Comparison of ENCODE assay signal across 1 cellular context in the genomic region with DNA sequence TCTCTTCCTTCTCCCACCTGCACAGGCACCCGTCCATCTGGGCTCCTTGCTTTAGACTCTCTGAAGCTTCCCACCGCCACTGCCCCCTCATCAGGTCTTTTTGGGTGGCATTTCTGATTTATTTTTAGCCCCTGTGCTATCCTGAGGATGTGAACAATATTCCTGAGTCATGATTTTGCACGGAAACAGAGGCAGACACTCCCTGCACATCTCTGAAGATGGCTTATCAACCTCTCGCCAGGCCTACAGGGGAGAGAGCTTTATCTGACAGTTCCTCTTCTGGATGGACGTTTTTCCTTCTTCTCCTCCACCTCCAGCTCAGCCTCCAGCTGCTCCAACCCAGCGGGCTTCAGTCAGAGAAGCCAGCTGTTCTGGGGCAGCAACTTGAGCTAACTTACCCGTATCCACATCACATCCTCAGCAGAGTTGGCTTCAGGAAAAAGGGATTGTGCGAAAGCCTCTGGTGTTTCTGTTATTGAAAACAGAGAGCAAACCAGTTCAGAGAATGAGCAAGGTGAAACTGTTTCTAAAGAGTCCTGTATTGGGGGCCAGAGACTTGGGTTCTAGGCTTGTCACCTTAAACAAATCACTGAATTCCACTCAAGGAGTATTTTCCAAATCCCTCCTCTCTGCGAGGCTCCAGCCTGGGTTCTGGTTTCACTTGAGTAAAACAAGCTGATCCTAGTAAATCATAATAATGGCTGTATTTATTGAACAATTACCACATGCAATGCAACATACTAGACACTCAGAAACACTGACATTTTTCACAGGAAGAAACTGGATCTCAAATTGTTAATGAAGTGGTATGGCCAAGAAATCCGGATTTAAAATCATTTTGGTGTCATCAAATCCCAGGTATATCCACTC.
TF ChIP-seq lines count a peak whose summit lies in the region.

No MANE protein-coding gene starts in this region.

TF ChIP-seq in K562, 482 proteins besides CTCF, POLR2A, EP300 and RAD21 (continues in another document):
- no peak for TF ChIP-seq POLR3A (IDR thresholded peaks at IDR 0.05; ENCODE audit: borderline replicate concordance, extremely low read depth, insufficient read depth, insufficient read length)
- peak; percentile 61; the same call in 1 of the 2 replicates for TF ChIP-seq ZNF766 (CRISPR knock-in tag; conservative IDR thresholded peaks at IDR 0.05)
- peak; percentile 52; the same call in 1 of the 2 replicates for TF ChIP-seq FOSL1 (tag; conservative IDR thresholded peaks at IDR 0.05)
- TF ChIP-seq CXXC5 (CRISPR knock-in tag; IDR thresholded peaks at IDR 0.05): 0 out of 2 replicates have a peak, but pooled peaks have one; percentile 29
- peak; percentile 32; the same call in 1 of the 2 replicates for TF ChIP-seq TEAD4 (IDR thresholded peaks at IDR 0.05; ENCODE audit: low read length)
- TF ChIP-seq TEAD4 (CRISPR knock-in tag; IDR thresholded peaks at IDR 0.05; ENCODE audit: borderline replicate concordance): no peak
- TF ChIP-seq FOXP1 (CRISPR knock-in tag; IDR thresholded peaks at IDR 0.05): no peak
- TF ChIP-seq YBX1 (IDR thresholded peaks at IDR 0.05): no peak
- TF ChIP-seq ZNF707 (CRISPR knock-in tag; conservative IDR thresholded peaks at IDR 0.05): no peak
- TF ChIP-seq SMARCB1 (IDR thresholded peaks at IDR 0.05; ENCODE audit: insufficient read length, low read depth): no peak
- TF ChIP-seq, protein P1, sequence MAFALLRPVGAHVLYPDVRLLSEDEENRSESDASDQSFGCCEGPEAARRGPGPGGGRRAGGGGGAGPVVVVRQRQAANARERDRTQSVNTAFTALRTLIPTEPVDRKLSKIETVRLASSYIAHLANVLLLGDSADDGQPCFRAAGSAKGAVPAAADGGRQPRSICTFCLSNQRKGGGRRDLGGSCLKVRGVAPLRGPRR (CRISPR knock-in tag; IDR thresholded peaks at IDR 0.05): no peak
- no peak for TF ChIP-seq KDM2B (CRISPR knock-in tag; IDR thresholded peaks at IDR 0.05)
- no peak for TF ChIP-seq FOXJ2 (tag; IDR thresholded peaks at IDR 0.05)
- TF ChIP-seq HNRNPK (IDR thresholded peaks at IDR 0.05; ENCODE audit: low read depth, low read length, poor library complexity, severe bottlenecking): no peak
- TF ChIP-seq HDAC3 (IDR thresholded peaks at IDR 0.05; ENCODE audit: borderline replicate concordance, partially characterized antibody): no peak
- TF ChIP-seq ELF4 (CRISPR knock-in tag; IDR thresholded peaks at IDR 0.05): no peak
- peak; percentile 38; the same call in 1 of the 2 replicates for TF ChIP-seq ZNF239 (CRISPR knock-in tag; IDR thresholded peaks at IDR 0.05)
- TF ChIP-seq CBFA2T3 (IDR thresholded peaks at IDR 0.05): peak; percentile 48; the same call in 1 of the 2 replicates
- TF ChIP-seq HNRNPUL1 (IDR thresholded peaks at IDR 0.05; ENCODE audit: low read length): no peak
- peak; percentile 71 for TF ChIP-seq TCF3 (CRISPR knock-in tag; IDR thresholded peaks at IDR 0.05)
- TF ChIP-seq, protein P2, sequence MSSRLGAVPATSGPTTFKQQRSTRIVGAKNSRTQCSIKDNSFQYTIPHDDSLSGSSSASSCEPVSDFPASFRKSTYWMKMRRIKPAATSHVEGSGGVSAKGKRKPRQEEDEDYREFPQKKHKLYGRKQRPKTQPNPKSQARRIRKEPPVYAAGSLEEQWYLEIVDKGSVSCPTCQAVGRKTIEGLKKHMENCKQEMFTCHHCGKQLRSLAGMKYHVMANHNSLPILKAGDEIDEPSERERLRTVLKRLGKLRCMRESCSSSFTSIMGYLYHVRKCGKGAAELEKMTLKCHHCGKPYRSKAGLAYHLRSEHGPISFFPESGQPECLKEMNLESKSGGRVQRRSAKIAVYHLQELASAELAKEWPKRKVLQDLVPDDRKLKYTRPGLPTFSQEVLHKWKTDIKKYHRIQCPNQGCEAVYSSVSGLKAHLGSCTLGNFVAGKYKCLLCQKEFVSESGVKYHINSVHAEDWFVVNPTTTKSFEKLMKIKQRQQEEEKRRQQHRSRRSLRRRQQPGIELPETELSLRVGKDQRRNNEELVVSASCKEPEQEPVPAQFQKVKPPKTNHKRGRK (tag; IDR thresholded peaks at IDR 0.05): no peak
- TF ChIP-seq, protein P3, sequence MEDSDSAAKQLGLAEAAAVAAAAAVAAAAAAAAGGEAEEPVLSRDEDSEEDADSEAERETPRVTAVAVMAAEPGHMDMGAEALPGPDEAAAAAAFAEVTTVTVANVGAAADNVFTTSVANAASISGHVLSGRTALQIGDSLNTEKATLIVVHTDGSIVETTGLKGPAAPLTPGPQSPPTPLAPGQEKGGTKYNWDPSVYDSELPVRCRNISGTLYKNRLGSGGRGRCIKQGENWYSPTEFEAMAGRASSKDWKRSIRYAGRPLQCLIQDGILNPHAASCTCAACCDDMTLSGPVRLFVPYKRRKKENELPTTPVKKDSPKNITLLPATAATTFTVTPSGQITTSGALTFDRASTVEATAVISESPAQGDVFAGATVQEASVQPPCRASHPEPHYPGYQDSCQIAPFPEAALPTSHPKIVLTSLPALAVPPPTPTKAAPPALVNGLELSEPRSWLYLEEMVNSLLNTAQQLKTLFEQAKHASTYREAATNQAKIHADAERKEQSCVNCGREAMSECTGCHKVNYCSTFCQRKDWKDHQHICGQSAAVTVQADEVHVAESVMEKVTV (CRISPR knock-in tag; IDR thresholded peaks at IDR 0.05): no peak
- no peak for TF ChIP-seq GABPA (tag; conservative IDR thresholded peaks at IDR 0.05; ENCODE audit: low read depth)
- no peak for TF ChIP-seq ATF7 (IDR thresholded peaks at IDR 0.05)
- TF ChIP-seq, protein P4, sequence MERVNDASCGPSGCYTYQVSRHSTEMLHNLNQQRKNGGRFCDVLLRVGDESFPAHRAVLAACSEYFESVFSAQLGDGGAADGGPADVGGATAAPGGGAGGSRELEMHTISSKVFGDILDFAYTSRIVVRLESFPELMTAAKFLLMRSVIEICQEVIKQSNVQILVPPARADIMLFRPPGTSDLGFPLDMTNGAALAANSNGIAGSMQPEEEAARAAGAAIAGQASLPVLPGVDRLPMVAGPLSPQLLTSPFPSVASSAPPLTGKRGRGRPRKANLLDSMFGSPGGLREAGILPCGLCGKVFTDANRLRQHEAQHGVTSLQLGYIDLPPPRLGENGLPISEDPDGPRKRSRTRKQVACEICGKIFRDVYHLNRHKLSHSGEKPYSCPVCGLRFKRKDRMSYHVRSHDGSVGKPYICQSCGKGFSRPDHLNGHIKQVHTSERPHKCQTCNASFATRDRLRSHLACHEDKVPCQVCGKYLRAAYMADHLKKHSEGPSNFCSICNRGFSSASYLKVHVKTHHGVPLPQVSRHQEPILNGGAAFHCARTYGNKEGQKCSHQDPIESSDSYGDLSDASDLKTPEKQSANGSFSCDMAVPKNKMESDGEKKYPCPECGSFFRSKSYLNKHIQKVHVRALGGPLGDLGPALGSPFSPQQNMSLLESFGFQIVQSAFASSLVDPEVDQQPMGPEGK (CRISPR knock-in tag; IDR thresholded peaks at IDR 0.05; ENCODE audit: borderline replicate concordance): no peak
- TF ChIP-seq KDM5B (IDR thresholded peaks at IDR 0.05; ENCODE audit: insufficient replicate concordance, low read depth, low read length): no peak
- peak; percentile 51; the same call in 1 of the 2 replicates for TF ChIP-seq ARID1B (IDR thresholded peaks at IDR 0.05)
- no peak for TF ChIP-seq TCF7L2 (IDR thresholded peaks at IDR 0.05; ENCODE audit: low read depth, low read length)
- no peak for TF ChIP-seq PRPF4 (IDR thresholded peaks at IDR 0.05; ENCODE audit: insufficient read depth, low read depth, low read length, poor library complexity, severe bottlenecking)
- peak; percentile 42; the same call in 1 of the 2 replicates for TF ChIP-seq SPI1 (IDR thresholded peaks at IDR 0.05; ENCODE audit: borderline replicate concordance, low read depth, low read length)
- TF ChIP-seq POLR2AphosphoS2 (IDR thresholded peaks at IDR 0.05; ENCODE audit: low read length): no peak
- TF ChIP-seq MIER1 (IDR thresholded peaks at IDR 0.05; ENCODE audit: low read depth): no peak
- no peak for TF ChIP-seq HCFC1 (IDR thresholded peaks at IDR 0.05; ENCODE audit: low read depth, low read length)
- TF ChIP-seq, protein P5, sequence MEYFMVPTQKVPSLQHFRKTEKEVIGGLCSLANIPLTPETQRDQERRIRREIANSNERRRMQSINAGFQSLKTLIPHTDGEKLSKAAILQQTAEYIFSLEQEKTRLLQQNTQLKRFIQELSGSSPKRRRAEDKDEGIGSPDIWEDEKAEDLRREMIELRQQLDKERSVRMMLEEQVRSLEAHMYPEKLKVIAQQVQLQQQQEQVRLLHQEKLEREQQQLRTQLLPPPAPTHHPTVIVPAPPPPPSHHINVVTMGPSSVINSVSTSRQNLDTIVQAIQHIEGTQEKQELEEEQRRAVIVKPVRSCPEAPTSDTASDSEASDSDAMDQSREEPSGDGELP (CRISPR knock-in tag; IDR thresholded peaks at IDR 0.05; ENCODE audit: borderline replicate concordance): no peak
- TF ChIP-seq ERF (CRISPR knock-in tag; IDR thresholded peaks at IDR 0.05): no peak
- TF ChIP-seq, protein P6, sequence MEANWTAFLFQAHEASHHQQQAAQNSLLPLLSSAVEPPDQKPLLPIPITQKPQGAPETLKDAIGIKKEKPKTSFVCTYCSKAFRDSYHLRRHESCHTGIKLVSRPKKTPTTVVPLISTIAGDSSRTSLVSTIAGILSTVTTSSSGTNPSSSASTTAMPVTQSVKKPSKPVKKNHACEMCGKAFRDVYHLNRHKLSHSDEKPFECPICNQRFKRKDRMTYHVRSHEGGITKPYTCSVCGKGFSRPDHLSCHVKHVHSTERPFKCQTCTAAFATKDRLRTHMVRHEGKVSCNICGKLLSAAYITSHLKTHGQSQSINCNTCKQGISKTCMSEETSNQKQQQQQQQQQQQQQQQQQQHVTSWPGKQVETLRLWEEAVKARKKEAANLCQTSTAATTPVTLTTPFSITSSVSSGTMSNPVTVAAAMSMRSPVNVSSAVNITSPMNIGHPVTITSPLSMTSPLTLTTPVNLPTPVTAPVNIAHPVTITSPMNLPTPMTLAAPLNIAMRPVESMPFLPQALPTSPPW (CRISPR knock-in tag; IDR thresholded peaks at IDR 0.05): peak; percentile 14; the same call in 1 of the 2 replicates
- TF ChIP-seq, protein P7, sequence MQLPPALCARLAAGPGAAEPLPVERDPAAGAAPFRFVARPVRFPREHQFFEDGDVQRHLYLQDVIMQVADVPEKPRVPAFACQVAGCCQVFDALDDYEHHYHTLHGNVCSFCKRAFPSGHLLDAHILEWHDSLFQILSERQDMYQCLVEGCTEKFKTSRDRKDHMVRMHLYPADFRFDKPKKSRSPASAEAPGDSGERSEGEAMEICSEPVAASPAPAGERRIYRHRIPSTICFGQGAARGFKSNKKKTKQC (CRISPR knock-in tag; IDR thresholded peaks at IDR 0.05): no peak
- no peak for TF ChIP-seq KLF10 (CRISPR knock-in tag; IDR thresholded peaks at IDR 0.05)
- peak; percentile 73; the same call in 1 of the 2 replicates for TF ChIP-seq MECOM (CRISPR knock-in tag; IDR thresholded peaks at IDR 0.05)
- TF ChIP-seq EZH2 (IDR thresholded peaks at IDR 0.05; ENCODE audit: borderline replicate concordance, low read depth, low read length): no peak
- 0 out of 2 replicates have a peak, but pooled peaks have one; percentile 13 for TF ChIP-seq MEF2D (tag; conservative IDR thresholded peaks at IDR 0.05; ENCODE audit: low read depth)
- no peak for TF ChIP-seq ZNF778 (CRISPR knock-in tag; IDR thresholded peaks at IDR 0.05)
- no peak for TF ChIP-seq XRCC5 (IDR thresholded peaks at IDR 0.05; ENCODE audit: low read depth, low read length)
- TF ChIP-seq, protein P8, sequence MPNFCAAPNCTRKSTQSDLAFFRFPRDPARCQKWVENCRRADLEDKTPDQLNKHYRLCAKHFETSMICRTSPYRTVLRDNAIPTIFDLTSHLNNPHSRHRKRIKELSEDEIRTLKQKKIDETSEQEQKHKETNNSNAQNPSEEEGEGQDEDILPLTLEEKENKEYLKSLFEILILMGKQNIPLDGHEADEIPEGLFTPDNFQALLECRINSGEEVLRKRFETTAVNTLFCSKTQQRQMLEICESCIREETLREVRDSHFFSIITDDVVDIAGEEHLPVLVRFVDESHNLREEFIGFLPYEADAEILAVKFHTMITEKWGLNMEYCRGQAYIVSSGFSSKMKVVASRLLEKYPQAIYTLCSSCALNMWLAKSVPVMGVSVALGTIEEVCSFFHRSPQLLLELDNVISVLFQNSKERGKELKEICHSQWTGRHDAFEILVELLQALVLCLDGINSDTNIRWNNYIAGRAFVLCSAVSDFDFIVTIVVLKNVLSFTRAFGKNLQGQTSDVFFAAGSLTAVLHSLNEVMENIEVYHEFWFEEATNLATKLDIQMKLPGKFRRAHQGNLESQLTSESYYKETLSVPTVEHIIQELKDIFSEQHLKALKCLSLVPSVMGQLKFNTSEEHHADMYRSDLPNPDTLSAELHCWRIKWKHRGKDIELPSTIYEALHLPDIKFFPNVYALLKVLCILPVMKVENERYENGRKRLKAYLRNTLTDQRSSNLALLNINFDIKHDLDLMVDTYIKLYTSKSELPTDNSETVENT (CRISPR knock-in tag; IDR thresholded peaks at IDR 0.05): no peak
- no peak for TF ChIP-seq PTRF (tag; IDR thresholded peaks at IDR 0.05)
- no peak for TF ChIP-seq BRF1 (IDR thresholded peaks at IDR 0.05; ENCODE audit: borderline replicate concordance, extremely low read depth, insufficient read length)
- no peak for TF ChIP-seq ZNF584 (CRISPR knock-in tag; IDR thresholded peaks at IDR 0.05; ENCODE audit: low read depth)
- TF ChIP-seq MAFG (tag; conservative IDR thresholded peaks at IDR 0.05): peak; percentile 86
- no peak for TF ChIP-seq NFIX (CRISPR knock-in tag; IDR thresholded peaks at IDR 0.05; ENCODE audit: low read depth)
- TF ChIP-seq TSC22D4 (tag; IDR thresholded peaks at IDR 0.05): no peak
- TF ChIP-seq MAFK (IDR thresholded peaks at IDR 0.05; ENCODE audit: low read length): no peak
- no peak for TF ChIP-seq L3MBTL2 (IDR thresholded peaks at IDR 0.05)
- TF ChIP-seq KHSRP (IDR thresholded peaks at IDR 0.05): no peak
- TF ChIP-seq POLR3G (IDR thresholded peaks at IDR 0.05; ENCODE audit: extremely low read depth, insufficient read length, insufficient replicate concordance): no peak
